Comparison of ENCODE assay signal across 9 cellular contexts in the genomic region with DNA sequence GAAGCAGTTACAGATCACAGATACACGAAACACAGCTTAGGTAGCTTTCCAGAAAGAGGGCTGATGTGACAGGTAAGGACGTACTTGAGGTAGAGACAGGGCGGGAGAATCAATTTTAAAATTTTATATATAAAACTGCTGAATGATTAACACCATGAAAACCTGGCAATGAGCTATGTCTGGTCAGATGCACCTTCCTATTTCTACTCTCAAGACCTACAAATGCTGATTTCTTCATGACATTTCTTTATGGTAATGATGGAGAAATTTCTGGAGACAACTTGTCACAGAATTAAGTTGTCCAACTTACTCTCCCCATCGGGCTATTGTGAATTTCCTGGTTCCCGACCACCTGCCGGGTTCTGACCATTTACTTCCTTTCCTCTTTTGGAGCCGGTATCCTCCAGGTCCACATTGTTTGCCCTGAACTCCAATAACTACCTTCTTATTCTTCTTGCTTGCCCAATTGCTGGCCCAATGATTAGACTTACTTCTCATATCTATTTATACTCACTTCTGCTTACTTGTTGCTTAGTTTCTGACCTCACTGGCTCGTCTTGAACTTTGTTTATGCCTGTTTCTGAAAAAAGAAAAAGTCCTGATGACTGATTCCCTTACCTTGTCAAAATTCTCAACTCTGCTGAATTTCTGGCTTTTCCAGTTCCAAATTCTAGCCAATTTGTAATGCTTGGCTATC.
DNase-seq lines count a peak whose midpoint lies in the region; ATAC-seq lines count a peak whose summit lies in the region.
"Had no signal": no experiment of that assay in that cellular context is flagged by ENCODE, and none has a peak within 500 bp of the region (broad histone marks: within the 10 kb centered on the region; RNA-seq: fewer than 3 reads in every experiment).

No MANE protein-coding gene starts in this region.

- ATAC-seq in GM19455 (IDR thresholded peaks at IDR 0.05; ENCODE audit: unreplicated experiment) (peak; percentile 80), HG03064 (IDR thresholded peaks at IDR 0.05; ENCODE audit: low read depth, unreplicated experiment) (peak; percentile 93)

- peak; percentile 3 for DNase-seq in GDM1 (lab: John Stamatoyannopoulos, UW)
- peak; percentile 50 for DNase-seq in OCI-M1 (lab: John Stamatoyannopoulos, UW)
- no peak for DNase-seq in activated CD4-positive, alpha-beta T cell treated with anti-CD3 and anti-CD28 coated beads, Interleukin-2, amount 50 U/mL, for 48 hours
- no peak for DNase-seq in DMS53 treated with DMSO at 0.1 percent for 48 hours (lab: John Stamatoyannopoulos, UW; ENCODE audit: unreplicated experiment)
- no peak for DNase-seq in HPDE6-E6E7 (ENCODE audit: extremely low spot score)
- no peak for DNase-seq in stimulated activated CD4-positive, alpha-beta T cell treated with anti-CD3 and anti-CD28 coated beads, Interleukin-12 subunit alpha, Interleukin-12 subunit beta, amount 100 ng/mL, for 4 hours
- DNase-seq: activated CD4-positive, CD25-positive, alpha-beta regulatory T cell had no signal

Comparison
In these comparisons a context has a peak if more than half of its experiments do, and no peak if none do; other contexts are left out.
1. DNase-seq: peak in GDM1 (single experiment) and OCI-M1 (single experiment); none in activated CD4-positive, alpha-beta T cell treated with anti-CD3 and anti-CD28 coated beads, Interleukin-2, amount 50 U/mL, for 48 hours (0 of 2), DMS53 treated with DMSO at 0.1 percent for 48 hours (single experiment), HPDE6-E6E7 (single experiment) and stimulated activated CD4-positive, alpha-beta T cell treated with anti-CD3 and anti-CD28 coated beads, Interleukin-12 subunit alpha, Interleukin-12 subunit beta, amount 100 ng/mL, for 4 hours (single experiment).